10 cellular contexts compared by ENCODE assay signal in the genomic region with DNA sequence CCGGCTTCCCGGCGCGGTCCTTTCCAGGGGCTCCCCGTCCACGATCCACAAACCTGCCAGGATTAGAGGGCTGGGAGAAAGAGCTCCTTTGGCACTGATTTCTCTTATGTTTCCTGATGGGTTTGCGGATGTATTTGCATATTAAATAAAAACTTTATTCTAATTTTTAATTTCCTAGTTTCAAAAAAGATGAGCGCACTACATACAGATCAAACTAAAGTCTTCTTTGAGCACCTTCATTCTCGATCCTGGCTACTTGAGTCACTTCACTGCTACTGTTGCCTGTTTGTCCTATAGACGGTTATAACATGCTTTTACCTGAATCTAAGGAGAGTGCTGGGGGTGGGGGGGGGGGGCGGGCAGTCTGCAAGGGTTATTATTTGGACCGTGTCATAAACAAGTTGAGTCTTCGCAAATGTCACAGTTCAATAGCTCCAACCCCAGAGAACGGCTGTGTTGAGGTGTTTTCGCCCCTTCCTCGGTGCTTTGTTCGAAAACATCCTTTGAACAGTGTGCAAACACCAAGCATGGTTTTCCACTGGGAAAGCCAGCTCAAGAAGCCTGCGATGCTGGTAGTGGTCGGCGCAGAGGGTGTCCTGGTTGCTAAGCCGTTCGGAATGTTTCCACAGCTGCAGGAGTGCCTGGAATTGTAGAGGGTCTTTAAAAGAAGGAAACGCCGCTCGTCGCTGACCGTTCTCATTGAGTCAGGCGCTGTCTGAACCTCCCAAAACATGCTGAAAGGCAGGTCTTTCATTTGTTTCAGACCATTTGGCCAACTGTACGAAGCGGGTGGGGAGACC. TPM values are rescaled to one million over a fixed set of nuclear protein-coding genes. Genes with fewer than 3 reads are reported as not detected.
DNase-seq lines count a peak whose midpoint lies in the region; ATAC-seq, FAIRE-seq and TF ChIP-seq lines count a peak whose summit lies in the region.
"Had no signal": no experiment of that assay in that cellular context is flagged by ENCODE, and none has a peak within 500 bp of the region (broad histone marks: within the 10 kb centered on the region; RNA-seq: fewer than 3 reads in every experiment).

No MANE protein-coding gene starts in this region.

- H3K4me2 ChIP-seq in keratinocyte (ENCODE audit: control insufficient read depth, extremely low read depth, insufficient read depth, low read depth, low read length): peak overlapping the region; percentile 97

- no peak overlapping the region for H3K4me3 ChIP-seq in keratinocyte (ENCODE audit: control insufficient read depth in 2 of 3, extremely low read depth in 1 of 3, insufficient read depth in 2 of 3, low read depth in 1 of 3, low read length in 3 of 3)
- H3K4me3 ChIP-seq in suprapubic skin: peak overlapping the region; percentile 83

- CTCF ChIA-PET in activated CD8-positive, alpha-beta T cell treated with anti-CD3 and anti-CD28 coated beads for 36 hours (lab: Charles Lee): interaction anchor here (0.6 to 8.4 kb wide), 48 partner anchors 10 to 276 kb away, joined by 3 to 129 read pairs (median 7); partner anchors contain the start of genes FBXW11 and UBTD2

- POLR2A ChIA-PET in activated CD8-positive, alpha-beta T cell treated with anti-CD3 and anti-CD28 coated beads for 36 hours (lab: Charles Lee): interaction anchor here (0.7 to 7.8 kb wide), 15 partner anchors 10 to 182 kb away, joined by 3 to 124 read pairs (median 4); partner anchors contain the start of genes FBXW11 and UBTD2

- H3K36me3 ChIP-seq in keratinocyte (ENCODE audit: control insufficient read depth in 2 of 2, extremely low read depth in 1 of 2, insufficient read depth in 2 of 2, low read length in 2 of 2) (no peaks in the 10 kb centered on the region), suprapubic skin (no peaks in the 10 kb centered on the region)

- H3K9me3 Mint-ChIP-seq in activated CD8-positive, alpha-beta T cell treated with anti-CD3 and anti-CD28 coated beads for 36 hours: no peaks in the 10 kb centered on the region

- no peak for FAIRE-seq in keratinocyte (lab: Jason Lieb, UNC)

- DNase-seq in activated CD8-positive, alpha-beta memory T cell treated with anti-CD3 and anti-CD28 coated beads for 24 hours: peak; percentile 56
- no peak for DNase-seq in activated CD8-positive, alpha-beta memory T cell treated with anti-CD3 and anti-CD28 coated beads, Interleukin-2, amount 50 U/mL, for 4 hours
- DNase-seq in activated CD8-positive, alpha-beta T cell treated with anti-CD3 and anti-CD28 coated beads for 36 hours: no peak
- no peak for DNase-seq in keratinocyte (ENCODE audit: low read depth, low spot score)
- no peak for DNase-seq in suprapubic skin (ENCODE audit: low spot score in 2 of 2)
- DNase-seq in HuH-7.5 (ENCODE audit: low spot score): no peak

- H2AFZ ChIP-seq in keratinocyte (ENCODE audit: control insufficient read depth, low read length): no peak overlapping the region

- no peak overlapping the region for H3K27ac Mint-ChIP-seq in activated CD8-positive, alpha-beta T cell treated with anti-CD3 and anti-CD28 coated beads for 36 hours

- H3K4me1 ChIP-seq in keratinocyte (ENCODE audit: control insufficient read depth, extremely low read depth, insufficient read depth, low read length) (peaks cover 17% of the 10 kb centered on the region), suprapubic skin (peaks cover 28% of the 10 kb centered on the region)

- H3K27me3 ChIP-seq in keratinocyte (ENCODE audit: control insufficient read depth, extremely low read depth, insufficient read depth, low read length) (no peaks in the 10 kb centered on the region), suprapubic skin (no peaks in the 10 kb centered on the region)

- H3K4me1 Mint-ChIP-seq in activated CD8-positive, alpha-beta T cell treated with anti-CD3 and anti-CD28 coated beads for 36 hours (ENCODE audit: low read depth): peaks cover 10% of the 10 kb centered on the region

- H3K79me2 ChIP-seq in keratinocyte (ENCODE audit: control insufficient read depth, insufficient read depth, low read length): peaks cover 26% of the 10 kb centered on the region

- H3K9ac ChIP-seq in keratinocyte (ENCODE audit: control insufficient read depth, extremely low read depth, insufficient read depth, low read length): no peak overlapping the region

- TF ChIP-seq POLR2A in suprapubic skin (IDR thresholded peaks at IDR 0.05): no peak

- dilution Hi-C loops in keratinocyte (cut with MboI; ENCODE audit: extremely low pct_ligation_motif_present, low sequenced_read_pairs): no loop called here

- no peaks in the 10 kb centered on the region for H3K27me3 Mint-ChIP-seq in activated CD8-positive, alpha-beta T cell treated with anti-CD3 and anti-CD28 coated beads for 36 hours

- intact Hi-C loops in activated CD8-positive, alpha-beta T cell treated with anti-CD3 and anti-CD28 coated beads for 36 hours (cut with micrococcal nuclease): loop anchor here (2.0 to 5.0 kb wide), 3 partner anchors 93 to 282 kb away; partner anchors contain the start of gene UBTD2

- TF ChIP-seq CTCF in activated CD8-positive, alpha-beta T cell treated with anti-CD3 and anti-CD28 coated beads for 36 hours (IDR thresholded peaks at IDR 0.05): no peak
- TF ChIP-seq CTCF in keratinocyte (optimal IDR thresholded peaks at IDR 0.05 in 1 of 3, IDR thresholded peaks at IDR 0.05 in 1 of 3, conservative IDR thresholded peaks at IDR 0.05 in 1 of 3; ENCODE audit: extremely low read depth in 1 of 3, insufficient read depth in 2 of 3, low read length in 3 of 3) (no peak), suprapubic skin (IDR thresholded peaks at IDR 0.05) (no peak)

- 47% methylated on average over 30 of the region's 30 CpGs for WGBS in suprapubic skin

- H3K36me3 Mint-ChIP-seq in activated CD8-positive, alpha-beta T cell treated with anti-CD3 and anti-CD28 coated beads for 36 hours (ENCODE audit: low read depth): peaks cover 30% of the 10 kb centered on the region

- ATAC-seq in activated CD8-positive, alpha-beta T cell treated with anti-CD3 and anti-CD28 coated beads for 36 hours: no peak
- ATAC-seq in GM21723 (IDR thresholded peaks at IDR 0.05; ENCODE audit: unreplicated experiment): no peak
- no peak for ATAC-seq in HG02798 (IDR thresholded peaks at IDR 0.05; ENCODE audit: poor library complexity, unreplicated experiment)

- H3K9me3 ChIP-seq in keratinocyte (ENCODE audit: control insufficient read depth, low read depth, low read length) (no peaks in the 10 kb centered on the region), suprapubic skin (no peaks in the 10 kb centered on the region)

- H4K20me1 ChIP-seq in keratinocyte (ENCODE audit: control insufficient read depth, extremely low read depth, insufficient read depth, low read length): peaks cover 3% of the 10 kb centered on the region

- peaks cover 2% of the 10 kb centered on the region for H3K9me1 ChIP-seq in keratinocyte (ENCODE audit: control insufficient read depth, extremely low read depth, insufficient read depth, low read length)

- H3K27ac ChIP-seq in keratinocyte (ENCODE audit: control insufficient read depth, insufficient read depth, low read length) (no peak overlapping the region), suprapubic skin (no peak overlapping the region)

- H3K4me3 Mint-ChIP-seq in activated CD8-positive, alpha-beta T cell treated with anti-CD3 and anti-CD28 coated beads for 36 hours: peak overlapping the region; percentile 92

- TF ChIP-seq EP300 in suprapubic skin (IDR thresholded peaks at IDR 0.05): no peak

RNA-seq across cellular contexts. Expression of gene STK10, which starts 1.1 kb away (rescaled TPM):
- total RNA-seq in activated CD8-positive, alpha-beta T cell treated with anti-CD3 and anti-CD28 coated beads for 36 hours: 100 to 1,000 TPM; 142 to 143 TPM
- 13.3 to 22.7 TPM (median 19.8 TPM) in 3 replicates for polyA plus RNA-seq in keratinocyte
- 15.0 TPM for polyA plus RNA-seq in keratinocyte (2011; ENCODE audit: low read depth)
- 13.2 and 18.0 TPM in 2 replicates for polyA plus RNA-seq in keratinocyte (2011; cell fraction: cytosol; rRNA removed)
- polyA plus RNA-seq in keratinocyte (2011; cell fraction: nucleus; rRNA removed): 54.7 and 65.4 TPM in 2 replicates
- 15.3 and 32.5 TPM in 2 replicates for polyA plus RNA-seq in keratinocyte (2012; ENCODE audit: low replicate concordance)
- 28.7 to 110 TPM (median 46.6 TPM) in 3 replicates for polyA minus RNA-seq in keratinocyte
- 36.4 TPM for polyA minus RNA-seq in keratinocyte (2011; cell fraction: cytosol; rRNA and poly(A)+ RNA removed)
- polyA minus RNA-seq in keratinocyte (2011; cell fraction: nucleus; rRNA and poly(A)+ RNA removed): 47.3 and 72.0 TPM in 2 replicates
- 10 to 100 TPM; 29.0 to 49.6 (median 36.9) TPM for total RNA-seq in suprapubic skin

RNA-seq across cellular contexts. Expression of gene EFCAB9, which starts 4.9 kb away (rescaled TPM):
- total RNA-seq in activated CD8-positive, alpha-beta T cell treated with anti-CD3 and anti-CD28 coated beads for 36 hours: not detected
- polyA plus RNA-seq in keratinocyte: not detected in 3 replicates
- not detected for polyA plus RNA-seq in keratinocyte (2011; ENCODE audit: low read depth)
- polyA plus RNA-seq in keratinocyte (2011; cell fraction: cytosol; rRNA removed): not detected in 2 replicates
- not detected in 2 replicates for polyA plus RNA-seq in keratinocyte (2011; cell fraction: nucleus; rRNA removed)
- polyA plus RNA-seq in keratinocyte (2012; ENCODE audit: low replicate concordance): not detected in 2 replicates
- not detected in 3 replicates for polyA minus RNA-seq in keratinocyte
- polyA minus RNA-seq in keratinocyte (2011; cell fraction: cytosol; rRNA and poly(A)+ RNA removed): not detected
- not detected in 2 replicates for polyA minus RNA-seq in keratinocyte (2011; cell fraction: nucleus; rRNA and poly(A)+ RNA removed)
- not detected for total RNA-seq in suprapubic skin
- total RNA-seq: Daoy, fibroblast of villous mesenchyme had no signal
